In the genomic region with DNA sequence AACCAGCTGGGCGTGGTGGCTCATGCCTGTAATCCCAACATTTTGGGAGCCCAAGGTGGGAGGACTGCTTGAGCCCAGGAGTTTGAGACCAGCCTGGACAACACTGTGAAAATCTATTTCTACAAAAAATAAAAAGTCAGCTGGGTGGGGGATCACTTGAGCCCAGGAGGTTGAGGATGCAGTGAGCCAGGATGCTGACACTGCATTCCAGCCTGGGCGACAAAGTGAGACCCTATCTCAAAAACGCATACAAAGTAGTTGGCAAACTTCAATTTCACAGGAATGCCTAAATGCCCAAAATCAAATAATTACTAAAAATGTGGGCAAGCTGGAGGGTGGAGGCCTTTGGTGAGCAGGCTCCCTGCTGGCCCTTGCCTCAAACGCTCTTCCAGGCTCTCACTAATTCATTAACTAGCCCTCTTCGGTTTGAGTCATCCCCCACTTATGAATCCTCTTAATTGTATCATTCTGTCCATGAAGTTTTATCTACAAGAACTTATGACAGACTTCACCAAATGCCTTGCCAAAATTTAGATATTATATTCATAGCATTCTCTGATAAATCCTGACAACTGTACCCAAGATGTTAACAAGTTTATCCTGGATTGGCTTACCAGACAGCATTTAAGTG, we compare ENCODE assay signal across 1 cellular context.
TF ChIP-seq lines count a peak whose summit lies in the region.

No MANE protein-coding gene starts in this region.

TF ChIP-seq in K562, 482 proteins besides CTCF, POLR2A, EP300 and RAD21 (continued from another document):
- TF ChIP-seq C11orf30 (IDR thresholded peaks at IDR 0.05; ENCODE audit: low read depth) (peak; percentile 55; the same call in 1 of the 2 replicates), ZNF584 (CRISPR knock-in tag; IDR thresholded peaks at IDR 0.05; ENCODE audit: low read depth) (no peak)
